ENCODE assay signal across 22 cellular contexts in genomic region chr1:228061411-228062084, GRCh38. TPM values are rescaled to one million over a fixed set of nuclear protein-coding genes. Genes with fewer than 3 reads are reported as not detected.
DNase-seq lines count a peak whose midpoint lies in the region; ATAC-seq and TF ChIP-seq lines count a peak whose summit lies in the region.
"Had no signal": no experiment of that assay in that cellular context is flagged by ENCODE, and none has a peak within 500 bp of the region (broad histone marks: within the 10 kb centered on the region; RNA-seq: fewer than 3 reads in every experiment).

No MANE protein-coding gene starts in this region.

- intact Hi-C loops in Right ventricle myocardium inferior (cut with DNase I) (no loop called here), heart right ventricle (cut with DNase I) (no loop called here), upper lobe of right lung (cut with DNase I) (no loop called here)
- intact Hi-C loops in activated T-helper 1 cell treated with anti-CD3 and anti-CD28 coated beads, Interleukin-12 subunit alpha, Interleukin-12 subunit beta, Interleukin-2, Interleukin-4 antibody, amounts not matched to agents 30 ng/mL and 10 ng/mL and 1 ng/mL, durations not matched to agents 14 hours and 24 hours and 36 hours (cut with micrococcal nuclease) = no loop called here

- H3K27ac Mint-ChIP-seq in activated T-helper 1 cell treated with anti-CD3 and anti-CD28 coated beads, Interleukin-12 subunit alpha, Interleukin-12 subunit beta, Interleukin-2, Interleukin-4 antibody, amounts not matched to agents 30 ng/mL and 10 ng/mL and 1 ng/mL, durations not matched to agents 14 hours and 24 hours and 36 hours = no peak overlapping the region

- ATAC-seq in Right ventricle myocardium inferior (no peak), heart right ventricle (no peak), upper lobe of right lung (no peak), GM19035 (IDR thresholded peaks at IDR 0.05; ENCODE audit: unreplicated experiment) (no peak)
- ATAC-seq: GM12878, K562 had no signal

- TF ChIP-seq CTCF in heart right ventricle (IDR thresholded peaks at IDR 0.05) (no peak), upper lobe of right lung (IDR thresholded peaks at IDR 0.05) (no peak)

- peak; percentile 37 for DNase-seq in Right ventricle myocardium inferior (ENCODE audit: missing footprints)
- no peak for DNase-seq in heart right ventricle
- no peak for DNase-seq in activated T-helper 1 cell treated with anti-CD3 and anti-CD28 coated beads, Interleukin-12 subunit alpha, Interleukin-12 subunit beta, Interleukin-2, Interleukin-4 antibody, amounts not matched to agents 30 ng/mL and 10 ng/mL and 1 ng/mL, durations not matched to agents 14 hours and 24 hours and 36 hours (ENCODE audit: low spot score)
- peak; percentile 57 for DNase-seq in mesenteric fat pad (ENCODE audit: low spot score)
- DNase-seq in upper lobe of right lung = peak; percentile 62
- DNase-seq in 8988T = no peak
- DNase-seq in middle frontal gyrus (ENCODE audit: extremely low spot score, low spot score) = no peak
- DNase-seq: activated CD4-positive, CD25-positive, alpha-beta regulatory T cell treated with anti-CD3 and anti-CD28 coated beads, Interleukin-2, amount 50 U/mL, for 72 hours; adrenal gland; central memory CD4-positive, alpha-beta T cell; NCI-H1694 treated with DMSO at 0.1 percent for 48 hours; NCI-H774; stimulated activated CD4-positive, alpha-beta T cell treated with anti-CD3 and anti-CD28 coated beads, Interleukin-2, amount 100 ng/mL, for 48 hours had no signal

- peaks cover 35% of the 10 kb centered on the region for H3K27me3 Mint-ChIP-seq in activated T-helper 1 cell treated with anti-CD3 and anti-CD28 coated beads, Interleukin-12 subunit alpha, Interleukin-12 subunit beta, Interleukin-2, Interleukin-4 antibody, amounts not matched to agents 30 ng/mL and 10 ng/mL and 1 ng/mL, durations not matched to agents 14 hours and 24 hours and 36 hours (ENCODE audit: insufficient read depth)

- H3K9me3 Mint-ChIP-seq in activated T-helper 1 cell treated with anti-CD3 and anti-CD28 coated beads, Interleukin-12 subunit alpha, Interleukin-12 subunit beta, Interleukin-2, Interleukin-4 antibody, amounts not matched to agents 30 ng/mL and 10 ng/mL and 1 ng/mL, durations not matched to agents 14 hours and 24 hours and 36 hours = no peaks in the 10 kb centered on the region

- WGBS in heart right ventricle, 2 donors = 80 to 84% methylated on average over 10 of the region's 10 CpGs

- H3K36me3 ChIP-seq in heart right ventricle (no peaks in the 10 kb centered on the region), upper lobe of right lung (no peaks in the 10 kb centered on the region)
- H3K36me3 ChIP-seq: adrenal gland, esophagus muscularis mucosa had no signal

- H3K9me3 ChIP-seq in heart right ventricle (no peaks in the 10 kb centered on the region), upper lobe of right lung (no peaks in the 10 kb centered on the region)
- H3K9me3 ChIP-seq: adrenal gland, esophagus muscularis mucosa had no signal

- H3K27ac ChIP-seq in heart right ventricle (no peak overlapping the region), upper lobe of right lung (no peak overlapping the region)
- H3K27ac ChIP-seq: adrenal gland, C4-2B, esophagus muscularis mucosa, skin epidermis had no signal

- peaks cover 0 to 22% (median 14%) of the 10 kb centered on the region in 9 donors for H3K4me1 ChIP-seq in heart right ventricle
- peaks cover 14% of the 10 kb centered on the region for H3K4me1 ChIP-seq in upper lobe of right lung
- H3K4me1 ChIP-seq: adrenal gland had no signal

- no peaks in the 10 kb centered on the region for H3K4me1 Mint-ChIP-seq in activated T-helper 1 cell treated with anti-CD3 and anti-CD28 coated beads, Interleukin-12 subunit alpha, Interleukin-12 subunit beta, Interleukin-2, Interleukin-4 antibody, amounts not matched to agents 30 ng/mL and 10 ng/mL and 1 ng/mL, durations not matched to agents 14 hours and 24 hours and 36 hours (ENCODE audit: low read depth)

- H3K36me3 Mint-ChIP-seq in activated T-helper 1 cell treated with anti-CD3 and anti-CD28 coated beads, Interleukin-12 subunit alpha, Interleukin-12 subunit beta, Interleukin-2, Interleukin-4 antibody, amounts not matched to agents 30 ng/mL and 10 ng/mL and 1 ng/mL, durations not matched to agents 14 hours and 24 hours and 36 hours (ENCODE audit: low read depth) = no peaks in the 10 kb centered on the region

- H3K4me3 ChIP-seq in heart right ventricle = no peak overlapping the region
- no peak overlapping the region for H3K4me3 ChIP-seq in upper lobe of right lung
- H3K4me3 ChIP-seq: adrenal gland, GM12878, skin epidermis had no signal

- H3K4me3 Mint-ChIP-seq in activated T-helper 1 cell treated with anti-CD3 and anti-CD28 coated beads, Interleukin-12 subunit alpha, Interleukin-12 subunit beta, Interleukin-2, Interleukin-4 antibody, amounts not matched to agents 30 ng/mL and 10 ng/mL and 1 ng/mL, durations not matched to agents 14 hours and 24 hours and 36 hours = peak overlapping the region; percentile 8

- H3K27me3 ChIP-seq in heart right ventricle (peaks cover 53 to 99% (median 93%) of the 10 kb centered on the region in 7 donors), upper lobe of right lung (peaks cover 83% of the 10 kb centered on the region)

RNA-seq across cellular contexts. Expression of gene ARF1, which starts 21.0 kb away (rescaled TPM):
- 281 TPM for total RNA-seq in Right ventricle myocardium inferior
- total RNA-seq in heart right ventricle = 100 to 1,000 TPM; 262 to 372 (median 338) TPM
- polyA plus RNA-seq in heart right ventricle = 100 to 1,000 TPM; 204 to 498 TPM
- total RNA-seq in activated T-helper 1 cell treated with anti-CD3 and anti-CD28 coated beads, Interleukin-12 subunit alpha, Interleukin-12 subunit beta, Interleukin-2, Interleukin-4 antibody, amounts not matched to agents 30 ng/mL and 10 ng/mL and 1 ng/mL, durations not matched to agents 14 hours and 24 hours and 36 hours = 404 TPM in 2 replicates
- 352 TPM for total RNA-seq in mesenteric fat pad
- 397 TPM for total RNA-seq in upper lobe of right lung

RNA-seq across cellular contexts. Expression of gene C1orf35, which starts 41.6 kb away (rescaled TPM):
- 6.0 TPM for total RNA-seq in Right ventricle myocardium inferior
- 10 to 100 TPM in 1 of 10 donors, 1 to 10 TPM in 9; 5.6 to 10.6 (median 6.3) TPM for total RNA-seq in heart right ventricle
- 10 to 100 TPM; 11.3 to 15.7 TPM for polyA plus RNA-seq in heart right ventricle
- total RNA-seq in activated T-helper 1 cell treated with anti-CD3 and anti-CD28 coated beads, Interleukin-12 subunit alpha, Interleukin-12 subunit beta, Interleukin-2, Interleukin-4 antibody, amounts not matched to agents 30 ng/mL and 10 ng/mL and 1 ng/mL, durations not matched to agents 14 hours and 24 hours and 36 hours = 27.7 and 30.7 TPM in 2 replicates
- 5.6 TPM for total RNA-seq in mesenteric fat pad
- total RNA-seq in upper lobe of right lung = 12.5 TPM

RNA-seq across cellular contexts. Expression of gene MRPL55, which starts 47.6 kb away (rescaled TPM):
- total RNA-seq in Right ventricle myocardium inferior (57.0 TPM), heart right ventricle (10 to 100 TPM; 38.0 to 65.2 (median 46.3) TPM), mesenteric fat pad (38.9 TPM), upper lobe of right lung (39.9 TPM)
- 100 to 1,000 TPM; 113 to 174 TPM for polyA plus RNA-seq in heart right ventricle
- total RNA-seq in activated T-helper 1 cell treated with anti-CD3 and anti-CD28 coated beads, Interleukin-12 subunit alpha, Interleukin-12 subunit beta, Interleukin-2, Interleukin-4 antibody, amounts not matched to agents 30 ng/mL and 10 ng/mL and 1 ng/mL, durations not matched to agents 14 hours and 24 hours and 36 hours = 53.3 and 61.7 TPM in 2 replicates

RNA-seq across cellular contexts. Expression of gene WNT3A, which starts 54.8 kb away (rescaled TPM):
- total RNA-seq in Right ventricle myocardium inferior = not detected
- total RNA-seq in heart right ventricle = not detected
- polyA plus RNA-seq in heart right ventricle = not detected
- total RNA-seq in activated T-helper 1 cell treated with anti-CD3 and anti-CD28 coated beads, Interleukin-12 subunit alpha, Interleukin-12 subunit beta, Interleukin-2, Interleukin-4 antibody, amounts not matched to agents 30 ng/mL and 10 ng/mL and 1 ng/mL, durations not matched to agents 14 hours and 24 hours and 36 hours = not detected in 2 replicates
- total RNA-seq in mesenteric fat pad = not detected
- 10.1 TPM for total RNA-seq in upper lobe of right lung
- total RNA-seq: adrenal gland, esophagus muscularis mucosa, GM12878, K562, myocyte, SK-MEL-5, urinary bladder had no signal
- polyA plus RNA-seq: adrenal gland, K562, urinary bladder had no signal

Comparison
In these comparisons a context has a peak if more than half of its experiments do, and no peak if none do; other contexts are left out.
1. DNase-seq: peak in Right ventricle myocardium inferior (single experiment), mesenteric fat pad (single experiment) and upper lobe of right lung (single experiment); none in heart right ventricle (0 of 2), activated T-helper 1 cell treated with anti-CD3 and anti-CD28 coated beads, Interleukin-12 subunit alpha, Interleukin-12 subunit beta, Interleukin-2, Interleukin-4 antibody, amounts not matched to agents 30 ng/mL and 10 ng/mL and 1 ng/mL, durations not matched to agents 14 hours and 24 hours and 36 hours (single experiment), 8988T (single experiment) and middle frontal gyrus (single experiment).